ENCODE assay signal across 11 cellular contexts in genomic region chr12:22477894-22478287, GRCh38.
DNase-seq lines count a peak whose midpoint lies in the region; ATAC-seq and TF ChIP-seq lines count a peak whose summit lies in the region.
"Had no signal": no experiment of that assay in that cellular context is flagged by ENCODE, and none has a peak within 500 bp of the region (broad histone marks: within the 10 kb centered on the region; RNA-seq: fewer than 3 reads in every experiment).

No MANE protein-coding gene starts in this region.

- TF ChIP-seq CTCF in CD4-positive, alpha-beta T cell (IDR thresholded peaks at IDR 0.05): no peak
- TF ChIP-seq CTCF in choroid plexus epithelial cell (conservative IDR thresholded peaks at IDR 0.05; ENCODE audit: low read depth, low read length): no peak

- no peak overlapping the region for H3K4me3 Mint-ChIP-seq in CD4-positive, alpha-beta T cell
- no peak overlapping the region for H3K4me3 Mint-ChIP-seq in naive thymus-derived CD4-positive, alpha-beta T cell
- H3K4me3 Mint-ChIP-seq in CD8-positive, alpha-beta memory T cell: no peak overlapping the region
- H3K4me3 Mint-ChIP-seq: activated naive CD8-positive, alpha-beta T cell; B cell had no signal

- no peaks in the 10 kb centered on the region for H3K27me3 Mint-ChIP-seq in CD4-positive, alpha-beta T cell
- no peaks in the 10 kb centered on the region for H3K27me3 Mint-ChIP-seq in naive thymus-derived CD4-positive, alpha-beta T cell
- no peaks in the 10 kb centered on the region for H3K27me3 Mint-ChIP-seq in CD8-positive, alpha-beta memory T cell
- H3K27me3 Mint-ChIP-seq: activated naive CD8-positive, alpha-beta T cell; B cell had no signal

- CTCF ChIA-PET in CD4-positive, alpha-beta T cell (lab: Charles Lee): interaction anchor here (1.3 kb wide), 1 partner anchor 20 kb away, joined by 4 read pairs; no protein-coding TSS in a partner anchor
- CTCF ChIA-PET in naive thymus-derived CD4-positive, alpha-beta T cell (lab: Charles Lee): interaction anchor here (0.7 kb wide), 1 partner anchor 407 kb away, joined by 3 read pairs; no protein-coding TSS in a partner anchor
- CTCF ChIA-PET in CD8-positive, alpha-beta memory T cell (lab: Charles Lee): interaction anchor here (1.3 kb wide), 1 partner anchor 52 kb away, joined by 3 read pairs; no protein-coding TSS in a partner anchor

- intact Hi-C loops in CD4-positive, alpha-beta T cell (cut with DNase I, micrococcal nuclease): no loop called here
- intact Hi-C loops in naive thymus-derived CD4-positive, alpha-beta T cell (cut with micrococcal nuclease): no loop called here

- H3K27me3 ChIP-seq in CD4-positive, alpha-beta T cell (ENCODE audit: control insufficient read depth, insufficient read depth, low read length): no peaks in the 10 kb centered on the region
- no peaks in the 10 kb centered on the region for H3K27me3 ChIP-seq in naive thymus-derived CD4-positive, alpha-beta T cell (ENCODE audit: control insufficient read depth in 2 of 2, insufficient read depth in 2 of 2, low read length in 2 of 2)
- no peaks in the 10 kb centered on the region for H3K27me3 ChIP-seq in CD8-positive, alpha-beta memory T cell (ENCODE audit: insufficient read depth, low read length, poor library complexity, severe bottlenecking)

- H3K27ac ChIP-seq in CD4-positive, alpha-beta T cell (ENCODE audit: low read depth, low read length): no peak overlapping the region
- no peak overlapping the region for H3K27ac ChIP-seq in naive thymus-derived CD4-positive, alpha-beta T cell (ENCODE audit: low read depth, low read length)
- H3K27ac ChIP-seq in CD8-positive, alpha-beta memory T cell (ENCODE audit: low read depth, low read length): no peak overlapping the region

- peak overlapping the region; percentile 7 for H3K27ac Mint-ChIP-seq in CD4-positive, alpha-beta T cell
- H3K27ac Mint-ChIP-seq in naive thymus-derived CD4-positive, alpha-beta T cell: peak overlapping the region in 3 of 9 donors; percentile 1 to 16 (median 4)
- H3K27ac Mint-ChIP-seq in CD8-positive, alpha-beta memory T cell: peak overlapping the region in 3 of 8 donors; percentile 3 to 25 (median 24)
- H3K27ac Mint-ChIP-seq: activated naive CD8-positive, alpha-beta T cell; B cell had no signal

- peaks cover 78% of the 10 kb centered on the region for H3K36me3 Mint-ChIP-seq in CD4-positive, alpha-beta T cell (ENCODE audit: low read depth)
- H3K36me3 Mint-ChIP-seq in naive thymus-derived CD4-positive, alpha-beta T cell: peaks cover 13 to 39% (median 26%) of the 10 kb centered on the region in 5 donors
- H3K36me3 Mint-ChIP-seq in CD8-positive, alpha-beta memory T cell: peaks cover 14 to 52% (median 18%) of the 10 kb centered on the region in 3 donors

- H3K9me3 ChIP-seq in CD4-positive, alpha-beta T cell (ENCODE audit: control insufficient read depth, low read length): no peaks in the 10 kb centered on the region
- H3K9me3 ChIP-seq in naive thymus-derived CD4-positive, alpha-beta T cell (ENCODE audit: control insufficient read depth in 2 of 3, low read length in 3 of 3): no peaks in the 10 kb centered on the region
- no peaks in the 10 kb centered on the region for H3K9me3 ChIP-seq in CD8-positive, alpha-beta memory T cell (ENCODE audit: low read length)
- H3K9me3 ChIP-seq: mucosa of descending colon had no signal

- no peaks in the 10 kb centered on the region for H3K4me1 ChIP-seq in naive thymus-derived CD4-positive, alpha-beta T cell (ENCODE audit: control insufficient read depth in 2 of 2, insufficient read depth in 2 of 2, low read length in 2 of 2)
- H3K4me1 ChIP-seq in CD8-positive, alpha-beta memory T cell (ENCODE audit: insufficient read depth, low read length): no peaks in the 10 kb centered on the region

- POLR2A ChIA-PET in CD4-positive, alpha-beta T cell (lab: Charles Lee): no interaction called here
- POLR2A ChIA-PET in naive thymus-derived CD4-positive, alpha-beta T cell (lab: Charles Lee): no interaction called here
- POLR2A ChIA-PET in CD8-positive, alpha-beta memory T cell (lab: Charles Lee): no interaction called here

- H3K4me3 ChIP-seq in choroid plexus epithelial cell (ENCODE audit: low read depth, low read length): no peak overlapping the region
- H3K4me3 ChIP-seq in naive thymus-derived CD4-positive, alpha-beta T cell (ENCODE audit: low read length): no peak overlapping the region
- H3K4me3 ChIP-seq in CD8-positive, alpha-beta memory T cell (ENCODE audit: low read length): no peak overlapping the region
- H3K4me3 ChIP-seq: mucosa of descending colon had no signal

- no peak for DNase-seq in CD4-positive, alpha-beta T cell
- peak; percentile 71 for DNase-seq in choroid plexus epithelial cell (ENCODE audit: low read depth)
- no peak for DNase-seq in naive thymus-derived CD4-positive, alpha-beta T cell
- no peak for DNase-seq in CD8-positive, alpha-beta memory T cell
- DNase-seq in stimulated activated CD4-positive, alpha-beta T cell treated with anti-CD3 and anti-CD28 coated beads, Interleukin-15, amount 100 ng/mL, for 24 hours: no peak
- DNase-seq: mucosa of descending colon had no signal

- no peaks in the 10 kb centered on the region for H3K9me3 Mint-ChIP-seq in CD4-positive, alpha-beta T cell
- no peaks in the 10 kb centered on the region for H3K9me3 Mint-ChIP-seq in naive thymus-derived CD4-positive, alpha-beta T cell
- no peaks in the 10 kb centered on the region for H3K9me3 Mint-ChIP-seq in CD8-positive, alpha-beta memory T cell

- peaks cover 0 to 20% (median 0%) of the 10 kb centered on the region in 3 experiments for H3K36me3 ChIP-seq in naive thymus-derived CD4-positive, alpha-beta T cell (ENCODE audit: control insufficient read depth in 2 of 3, insufficient read depth in 3 of 3, low read length in 3 of 3)
- peaks cover 17% of the 10 kb centered on the region for H3K36me3 ChIP-seq in CD8-positive, alpha-beta memory T cell (ENCODE audit: insufficient read depth, low read length)

- no peak for ATAC-seq in CD4-positive, alpha-beta T cell (ENCODE audit: poor library complexity)
- ATAC-seq in GM18520 (IDR thresholded peaks at IDR 0.05; ENCODE audit: unreplicated experiment): peak; percentile 33
- peak; percentile 47 for ATAC-seq in HG03520 (IDR thresholded peaks at IDR 0.05; ENCODE audit: unreplicated experiment)
- ATAC-seq in naive thymus-derived CD4-positive, alpha-beta T cell: no peak
- no peak for ATAC-seq in HG02798 (IDR thresholded peaks at IDR 0.05; ENCODE audit: poor library complexity, unreplicated experiment)
- ATAC-seq: mucosa of descending colon had no signal

- H3K4me1 Mint-ChIP-seq in CD4-positive, alpha-beta T cell (ENCODE audit: low read depth): peaks cover 26% of the 10 kb centered on the region
- H3K4me1 Mint-ChIP-seq in naive thymus-derived CD4-positive, alpha-beta T cell: peaks cover 7 to 21% (median 11%) of the 10 kb centered on the region in 7 donors
- H3K4me1 Mint-ChIP-seq in CD8-positive, alpha-beta memory T cell: peaks cover 20 to 30% (median 24%) of the 10 kb centered on the region in 3 donors

Comparison
In these comparisons a context has a peak if more than half of its experiments do, and no peak if none do; other contexts are left out.
1. ATAC-seq: peak in GM18520 (single experiment) and HG03520 (single experiment); none in CD4-positive, alpha-beta T cell (single experiment), naive thymus-derived CD4-positive, alpha-beta T cell (single experiment) and HG02798 (single experiment).